Comparison of ENCODE assay signal across 1 cellular context in the genomic region with DNA sequence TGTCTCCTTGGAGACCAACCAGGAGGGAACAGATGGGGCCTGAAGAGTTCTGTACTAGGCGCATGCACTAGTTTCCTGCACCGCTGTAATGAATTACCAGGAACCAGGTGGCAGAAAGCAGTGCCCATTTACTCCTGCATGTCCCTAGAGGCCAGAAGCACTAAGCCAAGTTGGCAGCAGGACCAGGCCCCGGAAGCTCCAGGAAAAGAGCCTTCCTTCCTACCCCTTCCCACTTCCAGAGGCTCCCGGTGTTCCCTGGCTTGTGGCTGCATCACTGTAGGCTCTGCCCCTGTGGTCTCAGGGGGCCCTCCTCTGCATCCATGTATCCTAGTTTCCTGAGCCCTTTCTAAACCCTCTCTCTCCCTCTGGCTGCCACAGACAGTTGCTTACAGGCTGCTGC.
TF ChIP-seq lines count a peak whose summit lies in the region.

No MANE protein-coding gene starts in this region.

TF ChIP-seq in GM23338, 12 proteins besides CTCF, POLR2A, EP300 and RAD21 (continued from another document):
- TF ChIP-seq EZH2 (IDR thresholded peaks at IDR 0.05; ENCODE audit: low read depth, unreplicated experiment) (no peak), CREB1 (CRISPR knock-in tag; IDR thresholded peaks at IDR 0.05; ENCODE audit: low read depth) (no peak)
- TF ChIP-seq, protein P1, sequence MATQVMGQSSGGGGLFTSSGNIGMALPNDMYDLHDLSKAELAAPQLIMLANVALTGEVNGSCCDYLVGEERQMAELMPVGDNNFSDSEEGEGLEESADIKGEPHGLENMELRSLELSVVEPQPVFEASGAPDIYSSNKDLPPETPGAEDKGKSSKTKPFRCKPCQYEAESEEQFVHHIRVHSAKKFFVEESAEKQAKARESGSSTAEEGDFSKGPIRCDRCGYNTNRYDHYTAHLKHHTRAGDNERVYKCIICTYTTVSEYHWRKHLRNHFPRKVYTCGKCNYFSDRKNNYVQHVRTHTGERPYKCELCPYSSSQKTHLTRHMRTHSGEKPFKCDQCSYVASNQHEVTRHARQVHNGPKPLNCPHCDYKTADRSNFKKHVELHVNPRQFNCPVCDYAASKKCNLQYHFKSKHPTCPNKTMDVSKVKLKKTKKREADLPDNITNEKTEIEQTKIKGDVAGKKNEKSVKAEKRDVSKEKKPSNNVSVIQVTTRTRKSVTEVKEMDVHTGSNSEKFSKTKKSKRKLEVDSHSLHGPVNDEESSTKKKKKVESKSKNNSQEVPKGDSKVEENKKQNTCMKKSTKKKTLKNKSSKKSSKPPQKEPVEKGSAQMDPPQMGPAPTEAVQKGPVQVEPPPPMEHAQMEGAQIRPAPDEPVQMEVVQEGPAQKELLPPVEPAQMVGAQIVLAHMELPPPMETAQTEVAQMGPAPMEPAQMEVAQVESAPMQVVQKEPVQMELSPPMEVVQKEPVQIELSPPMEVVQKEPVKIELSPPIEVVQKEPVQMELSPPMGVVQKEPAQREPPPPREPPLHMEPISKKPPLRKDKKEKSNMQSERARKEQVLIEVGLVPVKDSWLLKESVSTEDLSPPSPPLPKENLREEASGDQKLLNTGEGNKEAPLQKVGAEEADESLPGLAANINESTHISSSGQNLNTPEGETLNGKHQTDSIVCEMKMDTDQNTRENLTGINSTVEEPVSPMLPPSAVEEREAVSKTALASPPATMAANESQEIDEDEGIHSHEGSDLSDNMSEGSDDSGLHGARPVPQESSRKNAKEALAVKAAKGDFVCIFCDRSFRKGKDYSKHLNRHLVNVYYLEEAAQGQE (IDR thresholded peaks at IDR 0.05; ENCODE audit: unreplicated experiment): no peak
